Comparison of ENCODE assay signal across 17 cellular contexts in genomic region chr7:117972606-117973005, GRCh38.
DNase-seq lines count a peak whose midpoint lies in the region; ATAC-seq, FAIRE-seq and TF ChIP-seq lines count a peak whose summit lies in the region.
"Had no signal": no experiment of that assay in that cellular context is flagged by ENCODE, and none has a peak within 500 bp of the region (broad histone marks: within the 10 kb centered on the region; RNA-seq: fewer than 3 reads in every experiment).

No MANE protein-coding gene starts in this region.

- peaks cover 10% of the 10 kb centered on the region for H3K9me3 ChIP-seq in left ventricle myocardium inferior (replicated peaks)
- H3K9me3 ChIP-seq in ovary: no peaks in the 10 kb centered on the region
- H3K9me3 ChIP-seq in tibial nerve: peaks cover 0 to 8% (median 0%) of the 10 kb centered on the region in 4 donors
- H3K9me3 ChIP-seq in spleen: peaks cover 0 to 7% (median 0%) of the 10 kb centered on the region in 8 donors

- H3K27ac ChIP-seq in left ventricle myocardium inferior (replicated peaks) (no peak overlapping the region), ovary (no peak overlapping the region), tibial nerve (peak overlapping the region in 3 of 4 donors; percentile 5 to 66 (median 36)), spleen (no peak overlapping the region)

- intact Hi-C loops in Right ventricle myocardium inferior (cut with DNase I): no loop called here
- intact Hi-C loops in left ventricle myocardium inferior (cut with micrococcal nuclease): no loop called here
- intact Hi-C loops in ovary (cut with DNase I): no loop called here
- intact Hi-C loops in spleen (cut with DNase I; ENCODE audit: low total_unique reads): no loop called here

- ATAC-seq in Right ventricle myocardium inferior: peak; percentile 90
- ATAC-seq: GM12878, K562 had no signal

- TF ChIP-seq CTCF in left ventricle myocardium inferior (IDR thresholded peaks at IDR 0.05; ENCODE audit: borderline replicate concordance): no peak
- no peak for TF ChIP-seq CTCF in choroid plexus epithelial cell (conservative IDR thresholded peaks at IDR 0.05; ENCODE audit: low read depth, low read length)
- no peak for TF ChIP-seq CTCF in ovary (IDR thresholded peaks at IDR 0.05)
- no peak for TF ChIP-seq CTCF in tibial nerve (IDR thresholded peaks at IDR 0.05)
- TF ChIP-seq CTCF in spleen (IDR thresholded peaks at IDR 0.05 in 8 of 11, conservative IDR thresholded peaks at IDR 0.05 in 3 of 11): no peak

- H3K4me1 ChIP-seq in left ventricle myocardium inferior: no peaks in the 10 kb centered on the region
- H3K4me1 ChIP-seq in ovary (ENCODE audit: insufficient read depth): no peaks in the 10 kb centered on the region
- peaks cover 0 to 42% (median 2%) of the 10 kb centered on the region in 4 donors for H3K4me1 ChIP-seq in tibial nerve
- H3K4me1 ChIP-seq in spleen: no peaks in the 10 kb centered on the region

- DNase-seq in Right ventricle myocardium inferior (ENCODE audit: missing footprints): no peak
- DNase-seq in left ventricle myocardium inferior: no peak
- DNase-seq in choroid plexus epithelial cell (ENCODE audit: low read depth): peak; percentile 2
- peak in 4 of 5 donors; percentile 14 to 59 (median 26) for DNase-seq in ovary
- peak in 1 of 2 donors; percentile 49 for DNase-seq in tibial nerve (ENCODE audit: low spot score in 2 of 2)
- no peak for DNase-seq in RCC 7860 (ENCODE audit: low spot score)
- no peak for DNase-seq in stimulated activated naive CD4-positive, alpha-beta T cell treated with Interleukin-2 at 50 U/mL for 16 hours (lab: John Stamatoyannopoulos, UW)
- no peak for DNase-seq in spleen
- DNase-seq: 8988T; Calu3; CD4-positive, alpha-beta T cell; NCI-H1105 treated with DMSO at 0.1 percent for 48 hours; NCI-H1694 treated with DMSO at 0.1 percent for 48 hours; NK-92 treated with Interleukin-12 subunit alpha and Interleukin-12 subunit beta, amount 100 ng/mL, for 24 hours; OCI-M1 had no signal

- H3K27me3 ChIP-seq in left ventricle myocardium inferior (ENCODE audit: low read depth): no peaks in the 10 kb centered on the region
- H3K27me3 ChIP-seq in ovary: no peaks in the 10 kb centered on the region
- H3K27me3 ChIP-seq in tibial nerve: no peaks in the 10 kb centered on the region
- no peaks in the 10 kb centered on the region for H3K27me3 ChIP-seq in spleen (replicated peaks in 1 of 7)

- H3K4me3 ChIP-seq in left ventricle myocardium inferior (no peak overlapping the region), choroid plexus epithelial cell (ENCODE audit: low read depth, low read length) (no peak overlapping the region), ovary (no peak overlapping the region), tibial nerve (no peak overlapping the region), spleen (no peak overlapping the region)
- H3K4me3 ChIP-seq: GM12878, K562 had no signal

- no peaks in the 10 kb centered on the region for H3K36me3 ChIP-seq in left ventricle myocardium inferior
- H3K36me3 ChIP-seq in ovary: no peaks in the 10 kb centered on the region
- H3K36me3 ChIP-seq in tibial nerve: no peaks in the 10 kb centered on the region
- H3K36me3 ChIP-seq in spleen: no peaks in the 10 kb centered on the region

- 8 to 20% (median 19%) methylated on average over 4 of the region's 4 CpGs for WGBS in ovary, 3 donors
- 49 to 55% methylated on average over 4 of the region's 4 CpGs for WGBS in tibial nerve, 2 donors
- 65 to 79% (median 78%) methylated on average over 4 of the region's 4 CpGs for WGBS in spleen, 5 donors

- FAIRE-seq in RCC 7860 (lab: Jason Lieb, UNC): no peak
- FAIRE-seq: GM12878, K562 had no signal

- TF ChIP-seq POLR2A in ovary (IDR thresholded peaks at IDR 0.05) (no peak), tibial nerve (IDR thresholded peaks at IDR 0.05) (no peak), spleen (IDR thresholded peaks at IDR 0.05) (no peak)

- TF ChIP-seq EP300 in ovary (IDR thresholded peaks at IDR 0.05): no peak
- peak in 1 of 2 donors; percentile 51 for TF ChIP-seq EP300 in tibial nerve (IDR thresholded peaks at IDR 0.05)

Comparison
In these comparisons a context has a peak if more than half of its experiments do, and no peak if none do; other contexts are left out.
1. DNase-seq: peak in choroid plexus epithelial cell (single experiment) and ovary (4 of 5); none in Right ventricle myocardium inferior (single experiment), left ventricle myocardium inferior (single experiment), RCC 7860 (single experiment), stimulated activated naive CD4-positive, alpha-beta T cell treated with Interleukin-2 at 50 U/mL for 16 hours (single experiment) and spleen (single experiment).
2. H3K27ac ChIP-seq: peak in tibial nerve (3 of 4); none in left ventricle myocardium inferior (single experiment), ovary (0 of 2) and spleen (0 of 8).